20 cellular contexts compared by ENCODE assay signal in genomic region chr16:4911831-4912422, GRCh38. TPM values are rescaled to one million over a fixed set of nuclear protein-coding genes. Genes with fewer than 3 reads are reported as not detected.
DNase-seq lines count a peak whose midpoint lies in the region; ATAC-seq and TF ChIP-seq lines count a peak whose summit lies in the region.
"Had no signal": no experiment of that assay in that cellular context is flagged by ENCODE, and none has a peak within 500 bp of the region (broad histone marks: within the 10 kb centered on the region; RNA-seq: fewer than 3 reads in every experiment).

No MANE protein-coding gene starts in this region.

- H3K36me3 ChIP-seq in mucosa of descending colon (ENCODE audit: low read depth) (no peaks in the 10 kb centered on the region), A673 (ENCODE audit: insufficient read depth, low read length, poor library complexity, severe bottlenecking) (no peaks in the 10 kb centered on the region)
- H3K36me3 ChIP-seq: left ventricle myocardium inferior, pancreas had no signal

- H3K27me3 Mint-ChIP-seq in activated naive CD4-positive, alpha-beta T cell treated with anti-CD3 and anti-CD28 coated beads for 36 hours (ENCODE audit: low read depth) = no peaks in the 10 kb centered on the region

- BruUV-seq in A673 (replicated peaks; lab: Mats Ljungman, UMichigan) = no TSS peak

- no peaks in the 10 kb centered on the region for H3K4me1 ChIP-seq in mucosa of descending colon (ENCODE audit: low read depth)
- H3K4me1 ChIP-seq in A673 (ENCODE audit: insufficient read depth, low read length, poor library complexity, severe bottlenecking) = no peaks in the 10 kb centered on the region
- H3K4me1 ChIP-seq: pancreas had no signal

- intact Hi-C loops in mucosa of descending colon (cut with DNase I, micrococcal nuclease) = no loop called here
- intact Hi-C loops in A673 (cut with micrococcal nuclease; ENCODE audit: unreplicated experiment) = no loop called here
- intact Hi-C loops in activated naive CD4-positive, alpha-beta T cell treated with anti-CD3 and anti-CD28 coated beads for 36 hours (cut with micrococcal nuclease) = no loop called here

- no peaks in the 10 kb centered on the region for H3K27me3 ChIP-seq in A673 (replicated peaks; ENCODE audit: insufficient read depth, low read depth, low read length, poor library complexity)
- H3K27me3 ChIP-seq: pancreas had no signal

- H3K4me1 Mint-ChIP-seq in activated naive CD4-positive, alpha-beta T cell treated with anti-CD3 and anti-CD28 coated beads for 36 hours (ENCODE audit: low read depth) = no peaks in the 10 kb centered on the region
- H3K4me1 Mint-ChIP-seq: activated naive CD4-positive, alpha-beta T cell treated with anti-CD3 and anti-CD28 coated beads, Interleukin-2, amount 50 U/mL, for 24 hours; naive B cell had no signal

- no peak for TF ChIP-seq CTCF in C4-2B (conservative IDR thresholded peaks at IDR 0.05)
- no peak for TF ChIP-seq CTCF in epithelial cell of esophagus (IDR thresholded peaks at IDR 0.05; ENCODE audit: insufficient read depth, low read depth, low read length, missing control alignments)
- no peak for TF ChIP-seq CTCF in mucosa of descending colon (IDR thresholded peaks at IDR 0.05)
- TF ChIP-seq CTCF in A673 (conservative IDR thresholded peaks at IDR 0.05; ENCODE audit: low read depth, low read length) = no peak

- H3K27ac ChIP-seq in C4-2B = peak overlapping the region; percentile 43; the same call in 1 of the 2 replicates
- H3K27ac ChIP-seq in A673 (ENCODE audit: low read depth, low read length, poor library complexity, severe bottlenecking) = no peak overlapping the region
- H3K27ac ChIP-seq: left ventricle myocardium inferior, pancreas had no signal

- H3K36me3 Mint-ChIP-seq in activated naive CD4-positive, alpha-beta T cell treated with anti-CD3 and anti-CD28 coated beads for 36 hours (ENCODE audit: low read depth) = no peaks in the 10 kb centered on the region
- H3K36me3 Mint-ChIP-seq: activated naive CD4-positive, alpha-beta T cell treated with anti-CD3 and anti-CD28 coated beads, Interleukin-2, amount 50 U/mL, for 24 hours; naive B cell had no signal

- H3K4me3 ChIP-seq in epithelial cell of esophagus (ENCODE audit: low read length) (no peak overlapping the region), mucosa of descending colon (no peak overlapping the region), A673 (ENCODE audit: low read depth, low read length, poor library complexity, severe bottlenecking) (no peak overlapping the region)
- H3K4me3 ChIP-seq: left ventricle myocardium inferior, pancreas had no signal

- no peaks in the 10 kb centered on the region for H3K9me3 ChIP-seq in mucosa of descending colon
- no peaks in the 10 kb centered on the region for H3K9me3 ChIP-seq in A673 (ENCODE audit: low read depth, low read length, poor library complexity, severe bottlenecking)
- H3K9me3 ChIP-seq: left ventricle myocardium inferior, pancreas had no signal

- peak; percentile 49 for ATAC-seq in mucosa of descending colon
- ATAC-seq: effector memory CD8-positive, alpha-beta T cell had no signal

- H3K27ac Mint-ChIP-seq in activated naive CD4-positive, alpha-beta T cell treated with anti-CD3 and anti-CD28 coated beads for 36 hours = no peak overlapping the region
- H3K27ac Mint-ChIP-seq: activated naive CD4-positive, alpha-beta T cell treated with anti-CD3 and anti-CD28 coated beads, Interleukin-2, amount 50 U/mL, for 24 hours; effector memory CD8-positive, alpha-beta T cell; naive B cell had no signal

- POLR2A ChIA-PET in A673 (lab: Charles Lee; ENCODE audit: low non-redundant PET) = no interaction called here

- CTCF ChIA-PET in A673 (lab: Charles Lee) = no interaction called here
- CTCF ChIA-PET in activated naive CD4-positive, alpha-beta T cell treated with anti-CD3 and anti-CD28 coated beads for 36 hours (lab: Charles Lee) = no interaction called here

- H3K4me3 Mint-ChIP-seq in activated naive CD4-positive, alpha-beta T cell treated with anti-CD3 and anti-CD28 coated beads for 36 hours = no peak overlapping the region
- H3K4me3 Mint-ChIP-seq: activated naive CD4-positive, alpha-beta T cell treated with anti-CD3 and anti-CD28 coated beads, Interleukin-2, amount 50 U/mL, for 24 hours; effector memory CD8-positive, alpha-beta T cell; naive B cell had no signal

- no peaks in the 10 kb centered on the region for H3K9me3 Mint-ChIP-seq in activated naive CD4-positive, alpha-beta T cell treated with anti-CD3 and anti-CD28 coated beads for 36 hours
- H3K9me3 Mint-ChIP-seq: activated naive CD4-positive, alpha-beta T cell treated with anti-CD3 and anti-CD28 coated beads, Interleukin-2, amount 50 U/mL, for 24 hours; effector memory CD8-positive, alpha-beta T cell; naive B cell had no signal

- peak; percentile 50 for DNase-seq in LHCN-M2 (ENCODE audit: low read depth)
- peak; percentile 48 for DNase-seq in epithelial cell of esophagus (ENCODE audit: low read depth)
- no peak for DNase-seq in mucosa of descending colon
- DNase-seq in stimulated activated naive CD4-positive, alpha-beta T cell treated with Interleukin-2 at 50 U/mL for 16 hours (lab: John Stamatoyannopoulos, UW) = no peak
- DNase-seq in NCI-H1930 (lab: John Stamatoyannopoulos, UW) = no peak
- no peak for DNase-seq in A673 (ENCODE audit: low spot score)
- no peak for DNase-seq in activated naive CD4-positive, alpha-beta T cell treated with anti-CD3 and anti-CD28 coated beads for 36 hours
- DNase-seq: activated CD4-positive, alpha-beta T cell treated with anti-CD3 and anti-CD28 coated beads, Interleukin-2, amount 50 U/mL, for 4 hours; effector memory CD8-positive, alpha-beta T cell; foreskin melanocyte; GF-D8; left ventricle myocardium inferior; naive B cell; NCI-H1436; NCI-H345; pancreas; stimulated activated CD4-positive, alpha-beta T cell treated with anti-CD3 and anti-CD28 coated beads, Interleukin-2, amount 100 ng/mL, for 48 hours; substantia nigra had no signal

RNA-seq across cellular contexts. Expression of gene PPL, which starts 25.0 kb away (rescaled TPM):
- total RNA-seq in LHCN-M2 (2014; rRNA removed) (0.13 and 0.86 TPM in 2 replicates), mucosa of descending colon (10 to 100 TPM; 10.8 to 22.1 (median 13.9) TPM), A673 (2021) (0.04 and 0.42 TPM in 2 replicates)
- 0.58 TPM for polyA plus RNA-seq in LHCN-M2 (2012)
- total RNA-seq in activated naive CD4-positive, alpha-beta T cell treated with anti-CD3 and anti-CD28 coated beads for 36 hours = under 1 TPM in 1 of 2 experiments, not detected in 1; 0.07 TPM

RNA-seq across cellular contexts. Expression of gene SEC14L5, which starts 46.2 kb away (rescaled TPM):
- not detected in 2 replicates for total RNA-seq in LHCN-M2 (2014; rRNA removed)
- polyA plus RNA-seq in LHCN-M2 (2012) = 0.01 TPM
- total RNA-seq in mucosa of descending colon = 1 to 10 TPM; 1.3 to 1.6 (median 1.4) TPM
- total RNA-seq in A673 (2021) = 0.04 TPM in 1 of 2 replicates, not detected in the other
- total RNA-seq in activated naive CD4-positive, alpha-beta T cell treated with anti-CD3 and anti-CD28 coated beads for 36 hours = not detected

Comparison
In these comparisons a context has a peak if more than half of its experiments do, and no peak if none do; other contexts are left out.
1. DNase-seq: peak in LHCN-M2 (single experiment) and epithelial cell of esophagus (single experiment); none in mucosa of descending colon (0 of 3), stimulated activated naive CD4-positive, alpha-beta T cell treated with Interleukin-2 at 50 U/mL for 16 hours (single experiment), NCI-H1930 (0 of 2), A673 (single experiment) and activated naive CD4-positive, alpha-beta T cell treated with anti-CD3 and anti-CD28 coated beads for 36 hours (single experiment).